1 cellular context compared by ENCODE assay signal in the genomic region with DNA sequence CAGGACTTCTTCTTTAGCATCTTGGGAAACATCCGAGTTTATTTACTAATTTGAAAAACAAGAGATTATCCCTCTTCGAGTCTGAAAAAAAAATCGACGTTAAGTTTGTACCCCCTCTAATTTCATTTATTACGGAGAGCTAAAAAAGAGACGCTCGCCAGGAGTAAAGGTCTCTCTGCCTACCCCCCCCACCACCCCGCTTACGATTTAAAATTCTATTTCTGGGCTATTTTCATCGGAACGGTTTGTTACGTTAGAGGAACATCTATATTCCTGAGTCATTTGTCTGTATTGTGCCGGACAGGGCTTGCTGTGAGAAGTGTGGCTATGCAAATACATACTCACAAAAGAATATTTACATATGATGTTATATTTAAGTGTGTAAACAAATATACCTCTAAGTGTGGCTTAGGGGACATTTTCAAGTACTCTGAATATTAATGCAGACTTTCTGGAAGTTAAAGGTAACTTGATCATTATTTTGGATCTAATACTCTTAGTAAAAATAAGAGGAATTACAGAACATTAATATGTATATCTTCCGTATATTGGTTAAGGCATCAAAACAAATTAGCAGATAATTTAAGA.
TF ChIP-seq lines count a peak whose summit lies in the region.

No MANE protein-coding gene starts in this region.

TF ChIP-seq in SK-N-SH, 30 proteins besides CTCF, POLR2A, EP300 and RAD21 (continued from another document):
- TF ChIP-seq MAX (IDR thresholded peaks at IDR 0.05; ENCODE audit: low read depth) (no peak), PBX3 (IDR thresholded peaks at IDR 0.05) (no peak), YY1 (IDR thresholded peaks at IDR 0.05; ENCODE audit: low read depth) (no peak), FOSL2 (IDR thresholded peaks at IDR 0.05; ENCODE audit: borderline replicate concordance, low read depth) (no peak), GATA2 (CRISPR knock-in tag; IDR thresholded peaks at IDR 0.05) (no peak), TAF1 (IDR thresholded peaks at IDR 0.05; ENCODE audit: borderline replicate concordance, low read depth, low read length) (no peak), MEF2A (IDR thresholded peaks at IDR 0.05; ENCODE audit: borderline replicate concordance, low read depth) (no peak), TCF12 (IDR thresholded peaks at IDR 0.05) (no peak), REST (IDR thresholded peaks at IDR 0.05; ENCODE audit: low read depth, low read length) (no peak), TEAD4 (IDR thresholded peaks at IDR 0.05; ENCODE audit: borderline replicate concordance, insufficient read depth) (no peak), CHD2 (IDR thresholded peaks at IDR 0.05; ENCODE audit: low read length, partially characterized antibody) (no peak), SIN3A (IDR thresholded peaks at IDR 0.05; ENCODE audit: borderline replicate concordance, low read depth, low read length) (no peak)
- TF ChIP-seq, protein P1, sequence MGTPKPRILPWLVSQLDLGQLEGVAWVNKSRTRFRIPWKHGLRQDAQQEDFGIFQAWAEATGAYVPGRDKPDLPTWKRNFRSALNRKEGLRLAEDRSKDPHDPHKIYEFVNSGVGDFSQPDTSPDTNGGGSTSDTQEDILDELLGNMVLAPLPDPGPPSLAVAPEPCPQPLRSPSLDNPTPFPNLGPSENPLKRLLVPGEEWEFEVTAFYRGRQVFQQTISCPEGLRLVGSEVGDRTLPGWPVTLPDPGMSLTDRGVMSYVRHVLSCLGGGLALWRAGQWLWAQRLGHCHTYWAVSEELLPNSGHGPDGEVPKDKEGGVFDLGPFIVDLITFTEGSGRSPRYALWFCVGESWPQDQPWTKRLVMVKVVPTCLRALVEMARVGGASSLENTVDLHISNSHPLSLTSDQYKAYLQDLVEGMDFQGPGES (IDR thresholded peaks at IDR 0.05; ENCODE audit: low read depth, low read length) = no peak
